Comparison of ENCODE assay signal across 8 cellular contexts in the genomic region with DNA sequence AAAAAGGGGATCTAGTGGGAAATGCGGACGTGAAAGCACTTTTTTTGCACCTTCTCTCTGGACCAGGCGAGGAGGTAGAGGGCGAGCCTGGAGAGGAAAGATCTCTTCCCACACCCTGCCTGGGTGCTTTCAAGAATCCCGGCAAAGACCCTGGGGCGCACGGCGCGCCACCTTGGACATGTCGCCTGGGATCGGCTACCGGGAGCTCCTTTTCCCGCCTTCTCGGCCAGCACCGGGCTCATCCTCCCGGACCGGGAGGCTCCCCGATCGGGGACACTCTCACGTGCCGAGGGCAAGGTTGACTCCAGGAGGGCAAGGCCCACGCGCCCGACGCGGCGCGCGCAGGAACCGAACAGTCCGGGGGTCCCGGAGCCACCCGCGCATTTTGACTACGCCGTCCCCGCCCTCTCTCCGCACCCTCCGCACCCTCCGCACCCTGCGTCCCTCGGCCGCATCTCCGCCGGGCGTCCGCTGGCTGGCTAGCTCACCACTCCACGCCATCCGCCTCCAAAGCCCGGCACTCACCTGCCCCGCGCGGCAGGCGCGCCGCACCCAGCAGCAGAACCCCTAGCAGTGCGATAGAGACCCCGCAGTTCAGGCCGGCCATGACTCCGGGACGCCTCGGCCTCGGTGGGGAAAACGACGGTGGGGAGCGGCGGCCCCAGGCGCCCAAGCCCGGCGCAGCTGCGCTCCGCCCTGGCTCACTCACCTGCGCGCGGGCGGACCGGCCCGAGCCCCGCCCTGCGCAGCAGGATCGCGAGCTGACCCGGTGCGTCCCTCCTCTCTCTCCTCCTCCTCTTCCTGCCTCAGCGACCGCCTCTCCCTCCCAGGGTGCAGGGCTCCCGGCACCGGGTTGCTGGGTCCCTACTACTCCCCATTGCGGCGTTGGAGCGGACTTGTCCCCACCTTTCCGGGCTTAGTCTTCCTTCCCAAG. TPM values are rescaled to one million over a fixed set of nuclear protein-coding genes. Genes with fewer than 3 reads are reported as not detected.
DNase-seq lines count a peak whose midpoint lies in the region; ATAC-seq, FAIRE-seq and TF ChIP-seq lines count a peak whose summit lies in the region.

Gene CDCP1, minus strand, starts transcription at position 698 of the 934 bp plus-strand sequence. Its CDS starts 91 bp downstream, at position 607.

- no peaks in the 10 kb centered on the region for H3K9me3 ChIP-seq in iPS-18c (ENCODE audit: control insufficient read depth, insufficient read depth, low read length)
- no peaks in the 10 kb centered on the region for H3K9me3 ChIP-seq in small intestine (ENCODE audit: control insufficient read depth, low read depth)

- H3K4me3 ChIP-seq in HFF-Myc (replicated peaks; ENCODE audit: low read depth, low read length) = peak within 1 kb of the TSS; percentile 50
- H3K4me3 ChIP-seq in iPS-18c (ENCODE audit: insufficient read depth, low read depth, low read length) = peak within 1 kb of the TSS; percentile 92
- peak within 1 kb of the TSS; percentile 65 to 74 for H3K4me3 ChIP-seq in small intestine (ENCODE audit: low read depth in 1 of 2, low read length in 2 of 2)

- peak within 1 kb of the TSS; percentile 96 for H3K27ac ChIP-seq in small intestine (ENCODE audit: low read depth in 1 of 2, low read length in 1 of 2)

- H3K9me3 Mint-ChIP-seq in activated naive CD8-positive, alpha-beta T cell treated with anti-CD3 and anti-CD28 coated beads for 36 hours = peaks cover 12% of the 10 kb centered on the region

- H3K4me1 Mint-ChIP-seq in activated naive CD8-positive, alpha-beta T cell treated with anti-CD3 and anti-CD28 coated beads for 36 hours = peaks cover 21% of the 10 kb centered on the region

- H3K27me3 Mint-ChIP-seq in activated naive CD8-positive, alpha-beta T cell treated with anti-CD3 and anti-CD28 coated beads for 36 hours = peaks cover 55% of the 10 kb centered on the region

- peak within 1 kb of the TSS; percentile 80 for H3K4me3 Mint-ChIP-seq in activated naive CD8-positive, alpha-beta T cell treated with anti-CD3 and anti-CD28 coated beads for 36 hours

- H3K27ac Mint-ChIP-seq in activated naive CD8-positive, alpha-beta T cell treated with anti-CD3 and anti-CD28 coated beads for 36 hours = no peak within 1 kb of the TSS

- H3K36me3 Mint-ChIP-seq in activated naive CD8-positive, alpha-beta T cell treated with anti-CD3 and anti-CD28 coated beads for 36 hours = peaks cover 8% of the 10 kb centered on the region

- TF ChIP-seq CTCF in HFF-Myc (IDR thresholded peaks at IDR 0.05; ENCODE audit: low read depth, low read length, missing control alignments) = no peak

- no peak for ATAC-seq in GM19023 (IDR thresholded peaks at IDR 0.05; ENCODE audit: unreplicated experiment)

- H3K27me3 ChIP-seq in small intestine (ENCODE audit: control insufficient read depth in 2 of 2, insufficient read depth in 2 of 2, low read length in 2 of 2) = peaks cover 0 to 2% of the 10 kb centered on the region in 2 donors

- WGBS in small intestine, 3 donors = 0 to 2% (median 1%) methylated on average over 67 to 92 of the region's 92 CpGs

- FAIRE-seq in small intestine (lab: Jason Lieb, UNC) = no peak

- no peaks in the 10 kb centered on the region for H3K36me3 ChIP-seq in small intestine (ENCODE audit: control insufficient read depth in 2 of 2, insufficient read depth in 2 of 2, low read length in 2 of 2)

- DNase-seq in AG20443 (ENCODE audit: low spot score) (peak; percentile 34), HFF-Myc (ENCODE audit: extremely low read depth, low read depth) (no peak), small intestine (peak; percentile 86), DMS114 treated with DMSO at 0.1 percent for 48 hours (lab: John Stamatoyannopoulos, UW; ENCODE audit: unreplicated experiment) (no peak), SHP77 treated with DMSO at 0.1 percent for 48 hours (lab: John Stamatoyannopoulos, UW) (no peak)
- DNase-seq in activated naive CD8-positive, alpha-beta T cell treated with anti-CD3 and anti-CD28 coated beads for 36 hours = peak; percentile 9

- H3K4me1 ChIP-seq in small intestine (ENCODE audit: control insufficient read depth in 2 of 2, insufficient read depth in 1 of 2, low read depth in 1 of 2, low read length in 1 of 2) = peaks cover 2 to 4% of the 10 kb centered on the region in 2 donors

RNA-seq across cellular contexts. Expression of gene CDCP1, which starts in this region (rescaled TPM):
- total RNA-seq in activated naive CD8-positive, alpha-beta T cell treated with anti-CD3 and anti-CD28 coated beads for 36 hours = 1 to 10 TPM in 1 of 2 experiments, under 1 TPM in 1; 0.82 to 1.1 TPM
- 10 to 100 TPM in 1 of 3 donors, 1 to 10 TPM in 2; 8.4 to 16.8 (median 8.5) TPM for polyA plus RNA-seq in small intestine

Comparison
In these comparisons a context has a peak if more than half of its experiments do, and no peak if none do; other contexts are left out.
1. DNase-seq: peak in AG20443 (single experiment), activated naive CD8-positive, alpha-beta T cell treated with anti-CD3 and anti-CD28 coated beads for 36 hours (single experiment) and small intestine (single experiment); none in HFF-Myc (single experiment), DMS114 treated with DMSO at 0.1 percent for 48 hours (single experiment) and SHP77 treated with DMSO at 0.1 percent for 48 hours (single experiment).
2. Peak in every context shown above with its lines, with median percentiles within 50 percentile points of each other: H3K4me3 ChIP-seq.